ENCODE assay signal across 8 cellular contexts in the genomic region with DNA sequence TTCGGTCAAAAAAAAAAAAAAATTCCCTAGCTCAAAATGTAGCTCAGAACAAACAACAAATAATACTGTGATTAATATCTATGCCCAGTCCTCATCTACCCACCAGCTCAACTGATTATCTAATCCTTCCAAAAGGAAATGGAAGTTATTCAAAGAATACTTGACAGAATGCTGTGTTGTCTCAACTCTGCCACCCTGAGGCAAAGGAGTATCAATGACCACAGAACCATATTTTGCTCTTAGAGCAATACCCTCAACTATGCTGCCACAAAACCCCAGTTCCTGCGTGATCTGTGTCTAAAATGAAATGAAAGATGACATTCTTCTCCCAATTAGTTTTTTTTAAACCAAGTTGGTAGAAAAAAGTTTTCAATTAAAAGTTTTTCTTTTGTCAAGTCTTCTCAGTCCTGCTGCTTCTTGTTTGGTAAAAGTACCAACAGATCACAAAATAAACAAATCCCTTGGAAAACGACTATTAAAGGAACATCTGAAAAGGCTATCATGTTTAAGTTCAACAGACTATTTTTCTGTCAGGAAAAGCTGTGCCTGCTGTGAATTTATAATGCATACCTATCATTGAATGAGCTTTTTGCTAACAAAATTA. TPM values are rescaled to one million over a fixed set of nuclear protein-coding genes. Genes with fewer than 3 reads are reported as not detected.
DNase-seq lines count a peak whose midpoint lies in the region; ATAC-seq and FAIRE-seq lines count a peak whose summit lies in the region.

No MANE protein-coding gene starts in this region.

- POLR2A ChIA-PET in activated CD8-positive, alpha-beta T cell treated with anti-CD3 and anti-CD28 coated beads, Interleukin-2, amount 10 ng/mL, durations not matched to agents 7 days and 5 days (lab: Charles Lee) = interaction anchor here (0.6 kb wide), 1 partner anchor 1055 kb away, joined by 3 read pairs; no protein-coding TSS in a partner anchor

- H3K4me1 Mint-ChIP-seq in activated CD8-positive, alpha-beta T cell treated with anti-CD3 and anti-CD28 coated beads, Interleukin-2, amount 10 ng/mL, durations not matched to agents 7 days and 5 days (ENCODE audit: low read depth) = peaks cover 44% of the 10 kb centered on the region

- no peak overlapping the region for H3K4me3 ChIP-seq in right cardiac atrium (ENCODE audit: low read length)

- H3K4me3 Mint-ChIP-seq in activated CD8-positive, alpha-beta T cell treated with anti-CD3 and anti-CD28 coated beads, Interleukin-2, amount 10 ng/mL, durations not matched to agents 7 days and 5 days = no peak overlapping the region

- no peak overlapping the region for H3K27ac ChIP-seq in right cardiac atrium (ENCODE audit: low read length)

- FAIRE-seq in GM19239 (lab: Jason Lieb, UNC) = no peak

- peak; percentile 68 for ATAC-seq in activated CD8-positive, alpha-beta T cell treated with anti-CD3 and anti-CD28 coated beads, Interleukin-2, amount 10 ng/mL, durations not matched to agents 7 days and 5 days
- ATAC-seq in right cardiac atrium = peak; percentile 25 to 39

- intact Hi-C loops in right cardiac atrium (cut with DNase I) = no loop called here

- 68% methylated on average over 3 of the region's 3 CpGs for WGBS in right cardiac atrium

- H3K9me3 Mint-ChIP-seq in activated CD8-positive, alpha-beta T cell treated with anti-CD3 and anti-CD28 coated beads, Interleukin-2, amount 10 ng/mL, durations not matched to agents 7 days and 5 days (ENCODE audit: insufficient read depth) = no peaks in the 10 kb centered on the region

- H3K36me3 Mint-ChIP-seq in activated CD8-positive, alpha-beta T cell treated with anti-CD3 and anti-CD28 coated beads, Interleukin-2, amount 10 ng/mL, durations not matched to agents 7 days and 5 days (ENCODE audit: low read depth) = peaks cover 73% of the 10 kb centered on the region

- H3K27me3 Mint-ChIP-seq in activated CD8-positive, alpha-beta T cell treated with anti-CD3 and anti-CD28 coated beads, Interleukin-2, amount 10 ng/mL, durations not matched to agents 7 days and 5 days (ENCODE audit: low read depth) = no peaks in the 10 kb centered on the region

- peaks cover 4% of the 10 kb centered on the region for H3K4me1 ChIP-seq in right cardiac atrium (ENCODE audit: control insufficient read depth, insufficient read depth, low read length)

- no peaks in the 10 kb centered on the region for H3K9me3 ChIP-seq in right cardiac atrium (ENCODE audit: control insufficient read depth, low read length)

- DNase-seq in SIG-M5 treated with dmso at 0.1 percent for 504 hours (lab: John Stamatoyannopoulos, UW; ENCODE audit: unreplicated experiment) (peak; percentile 65), SIG-M5 (lab: John Stamatoyannopoulos, UW) (no peak), M059J (ENCODE audit: low read depth) (peak; percentile 64), right cardiac atrium (no peak), superior temporal gyrus (ENCODE audit: extremely low spot score) (peak; percentile 65), NCI-H1930 (lab: John Stamatoyannopoulos, UW) (no peak), GM19239 (ENCODE audit: insufficient read length, low spot score) (no peak)
- DNase-seq in activated CD8-positive, alpha-beta T cell treated with anti-CD3 and anti-CD28 coated beads, Interleukin-2, amount 10 ng/mL, durations not matched to agents 7 days and 5 days = peak; percentile 70

- CTCF ChIA-PET in activated CD8-positive, alpha-beta T cell treated with anti-CD3 and anti-CD28 coated beads, Interleukin-2, amount 10 ng/mL, durations not matched to agents 7 days and 5 days (lab: Charles Lee) = interaction anchor here (0.6 to 4.0 kb wide), 36 partner anchors 8 to 691 kb away, joined by 3 to 56 read pairs (median 4); a partner anchor contains a TSS

- peak overlapping the region; percentile 90 for H3K27ac Mint-ChIP-seq in activated CD8-positive, alpha-beta T cell treated with anti-CD3 and anti-CD28 coated beads, Interleukin-2, amount 10 ng/mL, durations not matched to agents 7 days and 5 days

- no peaks in the 10 kb centered on the region for H3K27me3 ChIP-seq in right cardiac atrium (ENCODE audit: control insufficient read depth, insufficient read depth)

RNA-seq across cellular contexts. Expression of a gene that starts 21.6 kb away (rescaled TPM):
- total RNA-seq in M059J (2014; rRNA removed; shearing (Covaris generic)) = 4.5 and 18.5 TPM in 2 replicates
- 10 to 100 TPM; 40.4 to 43.3 TPM for total RNA-seq in activated CD8-positive, alpha-beta T cell treated with anti-CD3 and anti-CD28 coated beads, Interleukin-2, amount 10 ng/mL, durations not matched to agents 7 days and 5 days
- 10 to 100 TPM; 21.6 to 34.8 (median 31.8) TPM for total RNA-seq in right cardiac atrium
- 29.1 TPM for polyA plus RNA-seq in right cardiac atrium

RNA-seq across cellular contexts. Expression of a gene that starts 39.3 kb away (rescaled TPM):
- not detected in 2 replicates for total RNA-seq in M059J (2014; rRNA removed; shearing (Covaris generic))
- under 1 TPM in 1 of 2 experiments, not detected in 1; 0.16 TPM for total RNA-seq in activated CD8-positive, alpha-beta T cell treated with anti-CD3 and anti-CD28 coated beads, Interleukin-2, amount 10 ng/mL, durations not matched to agents 7 days and 5 days
- total RNA-seq in right cardiac atrium = 1 to 10 TPM in 1 of 4 donors, under 1 TPM in 3; 0.34 to 1.0 (median 0.69) TPM
- polyA plus RNA-seq in right cardiac atrium = 1.1 TPM

Comparison
In these comparisons a context has a peak if more than half of its experiments do, and no peak if none do; other contexts are left out.
1. DNase-seq: peak in SIG-M5 treated with dmso at 0.1 percent for 504 hours (single experiment), M059J (single experiment), activated CD8-positive, alpha-beta T cell treated with anti-CD3 and anti-CD28 coated beads, Interleukin-2, amount 10 ng/mL, durations not matched to agents 7 days and 5 days (single experiment) and superior temporal gyrus (single experiment); none in SIG-M5 (single experiment), right cardiac atrium (0 of 3), NCI-H1930 (0 of 2) and GM19239 (single experiment).